ENCODE assay signal across 8 cellular contexts in genomic region chr3:184540777-184541681, GRCh38. TPM values are rescaled to one million over a fixed set of nuclear protein-coding genes. Genes with fewer than 3 reads are reported as not detected.
DNase-seq lines count a peak whose midpoint lies in the region; ATAC-seq and TF ChIP-seq lines count a peak whose summit lies in the region.

No MANE protein-coding gene starts in this region.

- H3K9ac ChIP-seq in colonic mucosa (ENCODE audit: low read depth in 2 of 2, low read length in 2 of 2), result no peak overlapping the region

- no peak overlapping the region for H3K27ac ChIP-seq in colonic mucosa

- no peak overlapping the region for H3K27ac Mint-ChIP-seq in mesothelial cell of epicardium
- H3K27ac Mint-ChIP-seq in stimulated activated memory B cell treated with anti-CD40 and anti-IgM and Interleukin-4, amounts not matched to agents 10 μg/mL and 1 μg/mL and 100 μg/mL, for 72 hours, result no peak overlapping the region

- H3K36me3 ChIP-seq in colonic mucosa, result no peaks in the 10 kb centered on the region

- no peaks in the 10 kb centered on the region for H3K4me1 ChIP-seq in colonic mucosa

- H3K36me3 Mint-ChIP-seq in mesothelial cell of epicardium, result no peaks in the 10 kb centered on the region
- no peaks in the 10 kb centered on the region for H3K36me3 Mint-ChIP-seq in stimulated activated memory B cell treated with anti-CD40 and anti-IgM and Interleukin-4, amounts not matched to agents 10 μg/mL and 1 μg/mL and 100 μg/mL, for 72 hours

- no peak overlapping the region for H3K4me3 ChIP-seq in colonic mucosa

- intact Hi-C loops in colonic mucosa (cut with DNase I), result loop anchor here (10.0 kb wide), 1 partner anchor 126 kb away; no protein-coding TSS in a partner anchor

- H3K4me3 Mint-ChIP-seq in mesothelial cell of epicardium, result no peak overlapping the region
- H3K4me3 Mint-ChIP-seq in stimulated activated memory B cell treated with anti-CD40 and anti-IgM and Interleukin-4, amounts not matched to agents 10 μg/mL and 1 μg/mL and 100 μg/mL, for 72 hours, result no peak overlapping the region

- no peaks in the 10 kb centered on the region for H3K9me3 ChIP-seq in colonic mucosa

- peaks cover 4% of the 10 kb centered on the region for H3K4me1 Mint-ChIP-seq in mesothelial cell of epicardium
- H3K4me1 Mint-ChIP-seq in stimulated activated memory B cell treated with anti-CD40 and anti-IgM and Interleukin-4, amounts not matched to agents 10 μg/mL and 1 μg/mL and 100 μg/mL, for 72 hours, result peaks cover 13% of the 10 kb centered on the region

- DNase-seq in DMS 273 (lab: John Stamatoyannopoulos, UW; ENCODE audit: unreplicated experiment) (peak; percentile 92), DMS 273 treated with DMSO at 0.1 percent for 48 hours (lab: John Stamatoyannopoulos, UW) (no peak), NCI-H2171 treated with DMSO at 0.1 percent for 48 hours (lab: John Stamatoyannopoulos, UW) (peak; percentile 57), colonic mucosa (peak; percentile 94), mesothelial cell of epicardium (ENCODE audit: low spot score in 2 of 2, unreplicated experiment in 2 of 2) (peak; percentile 60 to 87)
- DNase-seq in activated CD4-positive, alpha-beta T cell treated with anti-CD3 and anti-CD28 coated beads for 4 hours, result peak; percentile 78 to 83

- H3K27me3 Mint-ChIP-seq in mesothelial cell of epicardium (ENCODE audit: low read depth), result peaks cover 79% of the 10 kb centered on the region
- H3K27me3 Mint-ChIP-seq in stimulated activated memory B cell treated with anti-CD40 and anti-IgM and Interleukin-4, amounts not matched to agents 10 μg/mL and 1 μg/mL and 100 μg/mL, for 72 hours, result peaks cover 67% of the 10 kb centered on the region

- ATAC-seq in stimulated activated memory B cell treated with anti-CD40 and anti-IgM and Interleukin-4, amounts not matched to agents 10 μg/mL and 1 μg/mL and 100 μg/mL, for 72 hours, result peak; percentile 58
- ATAC-seq in HG03469 (IDR thresholded peaks at IDR 0.05; ENCODE audit: unreplicated experiment), result no peak

- H3K27me3 ChIP-seq in colonic mucosa, result no peaks in the 10 kb centered on the region

- TF ChIP-seq CTCF in colonic mucosa (IDR thresholded peaks at IDR 0.05), result peak; percentile 83
- TF ChIP-seq CTCF in mesothelial cell of epicardium (IDR thresholded peaks at IDR 0.05; ENCODE audit: unreplicated experiment), result peak; percentile 92

- no peaks in the 10 kb centered on the region for H3K9me3 Mint-ChIP-seq in mesothelial cell of epicardium
- no peaks in the 10 kb centered on the region for H3K9me3 Mint-ChIP-seq in stimulated activated memory B cell treated with anti-CD40 and anti-IgM and Interleukin-4, amounts not matched to agents 10 μg/mL and 1 μg/mL and 100 μg/mL, for 72 hours

RNA-seq across cellular contexts. Expression of gene EPHB3, which starts 20.6 kb away (rescaled TPM):
- total RNA-seq in colonic mucosa (10 to 100 TPM; 40.1 to 64.2 TPM), mesothelial cell of epicardium (98.9 to 115 TPM (median 106 TPM) in 3 replicates)
